1 cellular context compared by ENCODE assay signal in the genomic region with DNA sequence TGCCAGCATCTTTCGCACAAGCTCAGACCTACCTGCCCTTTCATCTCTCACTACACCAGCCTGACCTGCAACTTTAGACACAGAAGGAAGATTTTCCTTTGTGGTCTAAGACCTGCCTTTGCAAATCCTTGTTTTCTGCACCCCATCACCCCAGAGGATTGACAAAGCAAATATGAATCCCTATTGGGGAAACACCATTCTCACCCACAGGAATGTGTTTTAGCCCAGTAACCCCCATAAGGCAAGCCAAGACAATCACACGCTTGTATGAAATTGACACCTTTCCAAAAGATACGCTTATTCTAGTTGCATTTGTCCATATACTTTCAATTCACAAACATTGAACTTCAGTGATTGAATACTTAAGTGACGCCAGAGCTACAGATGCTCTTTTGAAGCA.
TF ChIP-seq lines count a peak whose summit lies in the region.

No MANE protein-coding gene starts in this region.

TF ChIP-seq in A549, 52 proteins besides CTCF, POLR2A, EP300 and RAD21 (continued from another document):
- TF ChIP-seq ZFP36 (IDR thresholded peaks at IDR 0.05; ENCODE audit: borderline replicate concordance, partially characterized antibody) (no peak), HOXB13 (CRISPR knock-in tag; IDR thresholded peaks at IDR 0.05; ENCODE audit: low read depth) (no peak)
